Comparison of ENCODE assay signal across 8 cellular contexts in genomic region chr4:13546855-13547562, GRCh38. TPM values are rescaled to one million over a fixed set of nuclear protein-coding genes. Genes with fewer than 3 reads are reported as not detected.
DNase-seq lines count a peak whose midpoint lies in the region; ATAC-seq and TF ChIP-seq lines count a peak whose summit lies in the region.

No MANE protein-coding gene starts in this region.

- CTCF ChIA-PET in activated CD4-positive, alpha-beta T cell treated with anti-CD3 and anti-CD28 coated beads for 36 hours (lab: Charles Lee), result interaction anchor here (1.5 to 1.6 kb wide), 2 partner anchors 22 to 25 kb away, joined by 3 to 4 read pairs; no protein-coding TSS in a partner anchor

- H3K9me3 ChIP-seq in SU-DHL-6 (ENCODE audit: insufficient read depth, low read length) (no peaks in the 10 kb centered on the region), hepatocyte (ENCODE audit: low read depth) (no peaks in the 10 kb centered on the region), smooth muscle cell (replicated peaks; ENCODE audit: low read depth) (no peaks in the 10 kb centered on the region)

- H3K27ac Mint-ChIP-seq in activated CD4-positive, alpha-beta T cell treated with anti-CD3 and anti-CD28 coated beads for 36 hours, result no peak overlapping the region

- H3K36me3 ChIP-seq in SU-DHL-6 (ENCODE audit: low read length) (no peaks in the 10 kb centered on the region), hepatocyte (replicated peaks; ENCODE audit: insufficient read depth, low read depth) (no peaks in the 10 kb centered on the region), smooth muscle cell (ENCODE audit: low read depth) (no peaks in the 10 kb centered on the region)

- H3K79me2 ChIP-seq in SU-DHL-6 (ENCODE audit: insufficient read depth, low read length), result no peaks in the 10 kb centered on the region
- no peaks in the 10 kb centered on the region for H3K79me2 ChIP-seq in hepatocyte
- H3K79me2 ChIP-seq in smooth muscle cell (ENCODE audit: low read depth), result no peaks in the 10 kb centered on the region

- 2% methylated on average over 52 of the region's 62 CpGs for WGBS in hepatocyte (ENCODE audit: low lambda C conversion rate, missing lambda C conversion rate)
- 2% methylated on average over 33 of the region's 62 CpGs for WGBS in smooth muscle cell (ENCODE audit: low lambda C conversion rate)

- H3K36me3 Mint-ChIP-seq in activated CD4-positive, alpha-beta T cell treated with anti-CD3 and anti-CD28 coated beads for 36 hours (ENCODE audit: low read depth), result no peaks in the 10 kb centered on the region

- no peaks in the 10 kb centered on the region for H3K27me3 ChIP-seq in SU-DHL-6 (ENCODE audit: low read length)
- peaks cover 81% of the 10 kb centered on the region for H3K27me3 ChIP-seq in hepatocyte
- H3K27me3 ChIP-seq in smooth muscle cell (ENCODE audit: low read depth), result peaks cover 57% of the 10 kb centered on the region

- POLR2A ChIA-PET in activated CD4-positive, alpha-beta T cell treated with anti-CD3 and anti-CD28 coated beads for 36 hours (lab: Charles Lee), result no interaction called here

- no peaks in the 10 kb centered on the region for H3K9me3 Mint-ChIP-seq in activated CD4-positive, alpha-beta T cell treated with anti-CD3 and anti-CD28 coated beads for 36 hours (ENCODE audit: low read depth)

- H3K4me2 ChIP-seq in SU-DHL-6 (ENCODE audit: low read depth, low read length, poor library complexity, severe bottlenecking), result peak overlapping the region; percentile 45
- peak overlapping the region; percentile 95 for H3K4me2 ChIP-seq in hepatocyte
- peak overlapping the region; percentile 96 for H3K4me2 ChIP-seq in smooth muscle cell

- H3K4me1 ChIP-seq in hepatocyte (ENCODE audit: insufficient read depth) (peaks cover 12% of the 10 kb centered on the region), smooth muscle cell (ENCODE audit: low read depth) (peaks cover 8% of the 10 kb centered on the region)

- H3F3A ChIP-seq in SU-DHL-6 (ENCODE audit: insufficient read depth) (0 out of 2 replicates have a peak, but pooled peaks cover 5% of the 10 kb centered on the region), smooth muscle cell (ENCODE audit: low read depth) (peaks cover 9% of the 10 kb centered on the region)

- H3K9me2 ChIP-seq in SU-DHL-6 (replicated peaks; ENCODE audit: insufficient read depth, low read length) (no peaks in the 10 kb centered on the region), hepatocyte (replicated peaks; ENCODE audit: insufficient read depth) (no peaks in the 10 kb centered on the region)

- H4K20me1 ChIP-seq in SU-DHL-6 (ENCODE audit: low read depth, low read length) (no peaks in the 10 kb centered on the region), hepatocyte (ENCODE audit: insufficient read depth, poor library complexity, severe bottlenecking) (no peaks in the 10 kb centered on the region), smooth muscle cell (ENCODE audit: low read depth) (no peaks in the 10 kb centered on the region)

- H3K4me3 ChIP-seq in SU-DHL-6 (ENCODE audit: insufficient read depth, low read length, poor library complexity, severe bottlenecking) (peak overlapping the region; percentile 50), hepatocyte (peak overlapping the region; percentile 36), smooth muscle cell (peak overlapping the region; percentile 62)

- intact Hi-C loops in activated CD4-positive, alpha-beta T cell treated with anti-CD3 and anti-CD28 coated beads for 36 hours (cut with DNase I, micrococcal nuclease), result loop anchor here in 1 of 2 experiments (1.0 kb wide), 1 partner anchor 19 kb away; no protein-coding TSS in a partner anchor

- ATAC-seq in activated CD4-positive, alpha-beta T cell treated with anti-CD3 and anti-CD28 coated beads for 36 hours, result no peak
- ATAC-seq in GM21825 (IDR thresholded peaks at IDR 0.05; ENCODE audit: unreplicated experiment), result no peak

- peaks cover 63% of the 10 kb centered on the region for H3K27me3 Mint-ChIP-seq in activated CD4-positive, alpha-beta T cell treated with anti-CD3 and anti-CD28 coated beads for 36 hours

- H3K4me3 Mint-ChIP-seq in activated CD4-positive, alpha-beta T cell treated with anti-CD3 and anti-CD28 coated beads for 36 hours, result peak overlapping the region; percentile 70

- peak; percentile 53 for DNase-seq in activated CD4-positive, alpha-beta T cell treated with anti-CD3 and anti-CD28 coated beads for 36 hours
- DNase-seq in activated CD4-positive, alpha-beta T cell treated with anti-CD3 and anti-CD28 coated beads, Interleukin-2, amount 50 U/mL, for 48 hours, result no peak
- peak; percentile 43 for DNase-seq in hepatocyte (ENCODE audit: low spot score)
- DNase-seq in smooth muscle cell (lab: John Stamatoyannopoulos, UW; ENCODE audit: unreplicated experiment), result no peak
- no peak for DNase-seq in effector CD4-positive, alpha-beta T cell
- DNase-seq in G401 (ENCODE audit: low spot score), result no peak

- H2AFZ ChIP-seq in SU-DHL-6 (ENCODE audit: low read depth, low read length, severe bottlenecking) (peak overlapping the region; percentile 85), hepatocyte (peak overlapping the region; percentile 87), smooth muscle cell (ENCODE audit: low read depth) (peak overlapping the region; percentile 61)

- no peak overlapping the region for H3K27ac ChIP-seq in SU-DHL-6 (ENCODE audit: low read depth, low read length)
- no peak overlapping the region for H3K27ac ChIP-seq in hepatocyte
- H3K27ac ChIP-seq in smooth muscle cell (ENCODE audit: low read depth), result no peak overlapping the region

- H3K9ac ChIP-seq in SU-DHL-6 (ENCODE audit: low read length), result peak overlapping the region; percentile 57
- no peak overlapping the region for H3K9ac ChIP-seq in smooth muscle cell (ENCODE audit: low read depth)

- in situ Hi-C loops in G401 (cut with HindIII; ENCODE audit: low sequenced_read_pairs), result no loop called here

- H3K4me1 Mint-ChIP-seq in activated CD4-positive, alpha-beta T cell treated with anti-CD3 and anti-CD28 coated beads for 36 hours, result peaks cover 36% of the 10 kb centered on the region

- no peak for TF ChIP-seq CTCF in SU-DHL-6 (IDR thresholded peaks at IDR 0.05; ENCODE audit: insufficient read depth, low read length, poor library complexity, severe bottlenecking)
- TF ChIP-seq CTCF in hepatocyte (IDR thresholded peaks at IDR 0.05; ENCODE audit: poor library complexity), result no peak
- TF ChIP-seq CTCF in smooth muscle cell (IDR thresholded peaks at IDR 0.05; ENCODE audit: borderline replicate concordance, insufficient read depth, poor library complexity, severe bottlenecking), result no peak

RNA-seq across cellular contexts. Expression of gene NKX3-2, which starts 2.7 kb away (rescaled TPM):
- not detected for total RNA-seq in activated CD4-positive, alpha-beta T cell treated with anti-CD3 and anti-CD28 coated beads for 36 hours
- total RNA-seq in hepatocyte (0.32 and 0.93 TPM in 2 replicates), smooth muscle cell (3.6 and 4.4 TPM in 2 replicates)
- polyA plus RNA-seq in hepatocyte (0.33 and 0.41 TPM in 2 replicates), smooth muscle cell (4.0 and 6.7 TPM in 2 replicates)
- total RNA-seq in G401 (2014; rRNA removed; shearing (Covaris generic)), result 0.37 and 0.55 TPM in 2 replicates

Comparison
In these comparisons a context has a peak if more than half of its experiments do, and no peak if none do; other contexts are left out.
1. DNase-seq: peak in activated CD4-positive, alpha-beta T cell treated with anti-CD3 and anti-CD28 coated beads for 36 hours (single experiment) and hepatocyte (single experiment); none in activated CD4-positive, alpha-beta T cell treated with anti-CD3 and anti-CD28 coated beads, Interleukin-2, amount 50 U/mL, for 48 hours (0 of 2), smooth muscle cell (single experiment), effector CD4-positive, alpha-beta T cell (single experiment) and G401 (single experiment).
2. H3K4me2 ChIP-seq: peak in every context shown above with its lines; median percentile 96 in smooth muscle cell; 95 in hepatocyte; 45 in SU-DHL-6.
3. Peak in every context shown above with its lines, with median percentiles within 50 percentile points of each other: H2AFZ ChIP-seq and H3K4me3 ChIP-seq.